Comparison of ENCODE assay signal across 9 cellular contexts in the genomic region with DNA sequence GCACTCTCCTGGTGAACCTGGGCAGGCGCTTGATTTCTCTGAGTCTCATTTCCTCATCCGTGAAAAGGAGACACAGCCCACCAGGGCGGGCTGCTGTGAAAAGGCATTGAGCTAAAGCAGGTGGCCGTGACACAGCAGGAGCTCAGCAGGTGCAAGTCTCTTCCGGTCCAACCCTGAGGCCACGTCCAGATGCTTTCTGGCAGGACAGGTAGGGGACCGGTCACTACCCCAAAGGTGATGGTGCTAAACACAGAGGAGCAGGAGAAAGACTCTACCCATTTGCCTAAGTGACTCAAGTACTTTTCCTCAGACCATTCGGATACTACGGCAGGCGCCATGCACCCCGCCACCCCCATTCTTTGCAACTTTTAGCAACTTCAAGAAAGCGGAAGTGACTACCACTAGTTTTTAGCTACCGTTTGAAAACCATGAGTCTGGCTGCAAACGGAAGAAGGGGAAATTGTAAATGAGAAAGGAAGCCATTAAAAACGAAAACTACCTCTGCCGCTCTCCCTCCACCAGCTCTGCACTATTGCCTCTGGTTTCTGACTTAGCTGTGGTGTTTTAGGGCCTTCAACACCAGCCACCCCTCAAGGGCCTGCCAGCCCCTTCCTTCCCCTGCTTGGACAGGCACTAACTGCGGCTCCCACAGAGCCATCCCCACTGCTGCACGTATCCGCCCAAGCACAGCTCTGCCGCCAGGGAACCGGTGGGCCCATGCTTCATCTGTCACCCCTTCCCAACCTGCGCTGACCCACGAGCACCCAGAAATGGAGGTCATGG. TPM values are rescaled to one million over a fixed set of nuclear protein-coding genes. Genes with fewer than 3 reads are reported as not detected.
DNase-seq lines count a peak whose midpoint lies in the region; ATAC-seq and TF ChIP-seq lines count a peak whose summit lies in the region.
"Had no signal": no experiment of that assay in that cellular context is flagged by ENCODE, and none has a peak within 500 bp of the region (broad histone marks: within the 10 kb centered on the region; RNA-seq: fewer than 3 reads in every experiment).

No MANE protein-coding gene starts in this region.

- no peak overlapping the region for H3K4ac ChIP-seq in mesendoderm (ENCODE audit: low read depth, low read length)

- in situ Hi-C loops in HAP-1 (cut with MboI; ENCODE audit: low sequenced_read_pairs) = no loop called here

- no peak overlapping the region for H2BK5ac ChIP-seq in mesendoderm (ENCODE audit: low read length)

- H3K36me3 ChIP-seq in mesendoderm (ENCODE audit: control insufficient read depth, insufficient read depth, low read length) = no peaks in the 10 kb centered on the region
- H3K36me3 ChIP-seq in HAP-1 (replicated peaks) = peaks cover 8% of the 10 kb centered on the region

- no peak overlapping the region for H3K23ac ChIP-seq in mesendoderm (ENCODE audit: low read length)

- no peak overlapping the region for H3K9ac ChIP-seq in mesendoderm (ENCODE audit: low read length)

- no peak overlapping the region for H2BK15ac ChIP-seq in mesendoderm (replicated peaks; ENCODE audit: low read depth)

- CTCF ChIA-PET in RWPE1 (lab: Yijun Ruan, JAX) = interaction anchor here (0.6 to 1.0 kb wide), 3 partner anchors 28 to 93 kb away, joined by 3 to 4 read pairs (median 4); no protein-coding TSS in a partner anchor
- CTCF ChIA-PET in activated naive CD4-positive, alpha-beta T cell treated with anti-CD3 and anti-CD28 coated beads, Interleukin-2, amount 10 ng/mL, durations not matched to agents 7 days and 5 days (lab: Charles Lee) = interaction anchor here (0.9 to 1.8 kb wide), 7 partner anchors 12 to 250 kb away, joined by 3 to 5 read pairs (median 4); a partner anchor contains a TSS

- H3K27ac ChIP-seq in RWPE1 = peak overlapping the region; percentile 99
- H3K27ac ChIP-seq in mesendoderm (ENCODE audit: low read depth, low read length) = no peak overlapping the region

- no peak for TF ChIP-seq CTCF in RWPE1 (conservative IDR thresholded peaks at IDR 0.05; ENCODE audit: low read depth)

- H4K5ac ChIP-seq in mesendoderm (ENCODE audit: low read length) = no peak overlapping the region

- peaks cover 7% of the 10 kb centered on the region for H3K4me1 ChIP-seq in mesendoderm (ENCODE audit: control insufficient read depth, low read depth, low read length)
- peaks cover 17% of the 10 kb centered on the region for H3K4me1 ChIP-seq in HAP-1

- POLR2A ChIA-PET in RWPE1 (lab: Yijun Ruan, JAX; ENCODE audit: low non-redundant PET) = no interaction called here
- POLR2A ChIA-PET in naive thymus-derived CD8-positive, alpha-beta T cell (lab: Charles Lee) = interaction anchor here (0.5 to 8.1 kb wide), 19 partner anchors 9 to 401 kb away, joined by 3 to 142 read pairs (median 5); a partner anchor contains a TSS

- no peak overlapping the region for H3K18ac ChIP-seq in mesendoderm (ENCODE audit: low read length)

- TF ChIP-seq POLR2A in GM18505 (IDR thresholded peaks at IDR 0.05; ENCODE audit: borderline replicate concordance, extremely low read depth, insufficient read depth, insufficient read length) = peak; percentile 65

- peaks cover 51% of the 10 kb centered on the region for H3K79me1 ChIP-seq in mesendoderm (ENCODE audit: low read length)

- no peak for DNase-seq in RWPE1 (ENCODE audit: low spot score)
- peak; percentile 79 for DNase-seq in activated naive CD4-positive, alpha-beta T cell treated with anti-CD3 and anti-CD28 coated beads, Interleukin-2, amount 10 ng/mL, durations not matched to agents 7 days and 5 days
- DNase-seq in naive thymus-derived CD8-positive, alpha-beta T cell = peak; percentile 39 to 87 (median 70)
- DNase-seq in mesendoderm = no peak
- DNase-seq in HAP-1 (ENCODE audit: low spot score in 2 of 2) = no peak
- no peak for DNase-seq in NCI-H524 treated with DMSO at 0.1 percent for 48 hours (lab: John Stamatoyannopoulos, UW)

- peaks cover 52% of the 10 kb centered on the region for H3K36me3 Mint-ChIP-seq in activated naive CD4-positive, alpha-beta T cell treated with anti-CD3 and anti-CD28 coated beads, Interleukin-2, amount 10 ng/mL, durations not matched to agents 7 days and 5 days
- peaks cover 0 to 11% (median 0%) of the 10 kb centered on the region in 3 donors for H3K36me3 Mint-ChIP-seq in naive thymus-derived CD8-positive, alpha-beta T cell

- no peaks in the 10 kb centered on the region for H3K9me3 ChIP-seq in HAP-1

- H4K8ac ChIP-seq in mesendoderm (ENCODE audit: low read depth, low read length) = no peak overlapping the region

- H3K4me2 ChIP-seq in mesendoderm (ENCODE audit: low read length) = no peak overlapping the region

- peaks cover 67% of the 10 kb centered on the region for H3K4me1 Mint-ChIP-seq in activated naive CD4-positive, alpha-beta T cell treated with anti-CD3 and anti-CD28 coated beads, Interleukin-2, amount 10 ng/mL, durations not matched to agents 7 days and 5 days
- H3K4me1 Mint-ChIP-seq in naive thymus-derived CD8-positive, alpha-beta T cell = peaks cover 38 to 84% (median 77%) of the 10 kb centered on the region in 4 donors

- no peaks in the 10 kb centered on the region for H3K9me3 Mint-ChIP-seq in activated naive CD4-positive, alpha-beta T cell treated with anti-CD3 and anti-CD28 coated beads, Interleukin-2, amount 10 ng/mL, durations not matched to agents 7 days and 5 days
- no peaks in the 10 kb centered on the region for H3K9me3 Mint-ChIP-seq in naive thymus-derived CD8-positive, alpha-beta T cell

- ATAC-seq in GM18505 (IDR thresholded peaks at IDR 0.05; ENCODE audit: unreplicated experiment) (peak; percentile 31), HG02943 (IDR thresholded peaks at IDR 0.05; ENCODE audit: low read depth, unreplicated experiment) (peak; percentile 30)
- peak; percentile 56 to 72 for ATAC-seq in naive thymus-derived CD8-positive, alpha-beta T cell
- ATAC-seq: Panc1 had no signal

- peak overlapping the region; percentile 99 for H3K4me3 Mint-ChIP-seq in activated naive CD4-positive, alpha-beta T cell treated with anti-CD3 and anti-CD28 coated beads, Interleukin-2, amount 10 ng/mL, durations not matched to agents 7 days and 5 days
- peak overlapping the region; percentile 93 to 99 (median 98) for H3K4me3 Mint-ChIP-seq in naive thymus-derived CD8-positive, alpha-beta T cell

- H3K4me3 ChIP-seq in mesendoderm (ENCODE audit: low read length) (no peak overlapping the region), HAP-1 (no peak overlapping the region)

- no peak overlapping the region for H2AK5ac ChIP-seq in mesendoderm (ENCODE audit: low read length)

- peaks cover 82% of the 10 kb centered on the region for H3K79me2 ChIP-seq in mesendoderm (ENCODE audit: control insufficient read depth, insufficient read depth, low read length)

- peaks cover 4% of the 10 kb centered on the region for H3K27me3 Mint-ChIP-seq in activated naive CD4-positive, alpha-beta T cell treated with anti-CD3 and anti-CD28 coated beads, Interleukin-2, amount 10 ng/mL, durations not matched to agents 7 days and 5 days
- no peaks in the 10 kb centered on the region for H3K27me3 Mint-ChIP-seq in naive thymus-derived CD8-positive, alpha-beta T cell

- H2BK120ac ChIP-seq in mesendoderm (ENCODE audit: low read depth, low read length) = no peak overlapping the region

- H3K27ac Mint-ChIP-seq in activated naive CD4-positive, alpha-beta T cell treated with anti-CD3 and anti-CD28 coated beads, Interleukin-2, amount 10 ng/mL, durations not matched to agents 7 days and 5 days = peak overlapping the region; percentile 99
- peak overlapping the region; percentile 96 to 100 (median 99) for H3K27ac Mint-ChIP-seq in naive thymus-derived CD8-positive, alpha-beta T cell

- WGBS in mesendoderm (ENCODE audit: extremely low coverage, insufficient coverage, low lambda C conversion rate) = no CpG with 5 or more reads among the region's 23 CpGs

- H3K27me3 ChIP-seq in mesendoderm (ENCODE audit: insufficient read depth, low read length, poor library complexity) (no peaks in the 10 kb centered on the region), HAP-1 (ENCODE audit: low read depth) (no peaks in the 10 kb centered on the region)

- no peak overlapping the region for H3K56ac ChIP-seq in mesendoderm (ENCODE audit: low read length)

RNA-seq across cellular contexts. Expression of a gene that starts 4.8 kb away (rescaled TPM):
- total RNA-seq in naive thymus-derived CD8-positive, alpha-beta T cell = 100 to 1,000 TPM; 167 to 168 TPM
- polyA plus RNA-seq in naive thymus-derived CD8-positive, alpha-beta T cell = 100 to 1,000 TPM in 1 of 3 donors, 10 to 100 TPM in 2; 57.3 to 131 (median 60.9) TPM
- 33.8 TPM for polyA plus RNA-seq in mesendoderm (2013, experiment 1 of 2)
- 34.7 TPM for polyA plus RNA-seq in mesendoderm (2013, experiment 2 of 2)

RNA-seq across cellular contexts. Expression of a gene that starts 25.5 kb away (rescaled TPM):
- 10 to 100 TPM; 17.7 to 20.9 TPM for total RNA-seq in naive thymus-derived CD8-positive, alpha-beta T cell
- 1 to 10 TPM in 1 of 3 donors, under 1 TPM in 2; 0.17 to 2.3 (median 0.54) TPM for polyA plus RNA-seq in naive thymus-derived CD8-positive, alpha-beta T cell
- polyA plus RNA-seq in mesendoderm (2013, experiment 1 of 2) = 1.3 TPM
- 1.1 TPM for polyA plus RNA-seq in mesendoderm (2013, experiment 2 of 2)

RNA-seq across cellular contexts. Expression of a gene that starts 25.9 kb away (rescaled TPM):
- 10 to 100 TPM; 20.3 to 20.4 TPM for total RNA-seq in naive thymus-derived CD8-positive, alpha-beta T cell
- polyA plus RNA-seq in naive thymus-derived CD8-positive, alpha-beta T cell = 10 to 100 TPM; 38.6 to 44.8 (median 42.5) TPM
- 45.8 TPM for polyA plus RNA-seq in mesendoderm (2013, experiment 1 of 2)
- polyA plus RNA-seq in mesendoderm (2013, experiment 2 of 2) = 45.6 TPM

RNA-seq across cellular contexts. Expression of a gene that starts 29.8 kb away (rescaled TPM):
- total RNA-seq in naive thymus-derived CD8-positive, alpha-beta T cell = 1 to 10 TPM; 1.9 to 2.9 TPM
- polyA plus RNA-seq in naive thymus-derived CD8-positive, alpha-beta T cell = under 1 TPM in 1 of 3 donors, not detected in 2; 0.24 TPM
- polyA plus RNA-seq in mesendoderm (2013, experiment 1 of 2) = 11.0 TPM
- polyA plus RNA-seq in mesendoderm (2013, experiment 2 of 2) = 10.9 TPM

RNA-seq across cellular contexts. Expression of a gene that starts 44.7 kb away (rescaled TPM):
- total RNA-seq in naive thymus-derived CD8-positive, alpha-beta T cell = not detected
- polyA plus RNA-seq in naive thymus-derived CD8-positive, alpha-beta T cell = not detected
- 0.15 TPM for polyA plus RNA-seq in mesendoderm (2013, experiment 1 of 2)
- polyA plus RNA-seq in mesendoderm (2013, experiment 2 of 2) = 0.22 TPM

Comparison
In these comparisons a context has a peak if more than half of its experiments do, and no peak if none do; other contexts are left out.
1. DNase-seq: peak in activated naive CD4-positive, alpha-beta T cell treated with anti-CD3 and anti-CD28 coated beads, Interleukin-2, amount 10 ng/mL, durations not matched to agents 7 days and 5 days (single experiment) and naive thymus-derived CD8-positive, alpha-beta T cell (10 of 10); none in RWPE1 (single experiment), mesendoderm (single experiment), HAP-1 (0 of 2) and NCI-H524 treated with DMSO at 0.1 percent for 48 hours (single experiment).
2. Peak in every context shown above with its lines, with median percentiles within 50 percentile points of each other: ATAC-seq.